In genomic region chr16:81601008-81601428, GRCh38 we compare ENCODE assay signal across 10 cellular contexts.
A peak's percentile ranks its signal among the peaks of the same experiment; 100 is the strongest.
DNase-seq lines count a peak whose midpoint lies in the region; FAIRE-seq and TF ChIP-seq lines count a peak whose summit lies in the region.
"Had no signal": no experiment of that assay in that cellular context is flagged by ENCODE, and none has a peak within 500 bp of the region (broad histone marks: within the 10 kb centered on the region; RNA-seq: fewer than 3 reads in every experiment).

No MANE protein-coding gene starts in this region.

- TF ChIP-seq CTCF in astrocyte (IDR thresholded peaks at IDR 0.05; ENCODE audit: insufficient read depth, low read depth, low read length): no peak
- TF ChIP-seq CTCF in keratinocyte (optimal IDR thresholded peaks at IDR 0.05 in 1 of 3, IDR thresholded peaks at IDR 0.05 in 1 of 3, conservative IDR thresholded peaks at IDR 0.05 in 1 of 3; ENCODE audit: extremely low read depth in 1 of 3, insufficient read depth in 2 of 3, low read length in 3 of 3): no peak
- TF ChIP-seq CTCF in tibial artery (IDR thresholded peaks at IDR 0.05): no peak

- H3K36me3 ChIP-seq in astrocyte (ENCODE audit: insufficient read depth, low read length) (no peaks in the 10 kb centered on the region), keratinocyte (ENCODE audit: control insufficient read depth in 2 of 2, extremely low read depth in 1 of 2, insufficient read depth in 2 of 2, low read length in 2 of 2) (peaks cover 0 to 3% of the 10 kb centered on the region in 2 experiments), tibial artery (no peaks in the 10 kb centered on the region)

- H4K20me1 ChIP-seq in astrocyte (ENCODE audit: insufficient read depth, low read length): peaks cover 68% of the 10 kb centered on the region
- H4K20me1 ChIP-seq in keratinocyte (ENCODE audit: control insufficient read depth, extremely low read depth, insufficient read depth, low read length): peaks cover 9% of the 10 kb centered on the region

- FAIRE-seq in astrocyte (lab: Jason Lieb, UNC) (no peak), keratinocyte (lab: Jason Lieb, UNC) (peak; percentile 94)
- FAIRE-seq: A204.1 had no signal

- H3K9ac ChIP-seq in astrocyte (ENCODE audit: low read length) (peak overlapping the region; percentile 38), keratinocyte (ENCODE audit: control insufficient read depth, extremely low read depth, insufficient read depth, low read length) (peak overlapping the region; percentile 87)

- H3K27ac ChIP-seq in astrocyte (ENCODE audit: low read depth, low read length) (peak overlapping the region; percentile 41), keratinocyte (ENCODE audit: control insufficient read depth, insufficient read depth, low read length) (peak overlapping the region; percentile 98), tibial artery (peak overlapping the region; percentile 33 to 57)

- H3K9me3 Mint-ChIP-seq in astrocyte (ENCODE audit: unreplicated experiment): no peaks in the 10 kb centered on the region

- H3K9me1 ChIP-seq in keratinocyte (ENCODE audit: control insufficient read depth, extremely low read depth, insufficient read depth, low read length): peaks cover 12% of the 10 kb centered on the region

- no peaks in the 10 kb centered on the region for H3K27me3 Mint-ChIP-seq in astrocyte (ENCODE audit: low read depth, unreplicated experiment)

- H3K9me3 ChIP-seq in astrocyte (ENCODE audit: insufficient read depth, low read depth, low read length) (no peaks in the 10 kb centered on the region), keratinocyte (ENCODE audit: control insufficient read depth, low read depth, low read length) (no peaks in the 10 kb centered on the region), tibial artery (no peaks in the 10 kb centered on the region)

- dilution Hi-C loops in keratinocyte (cut with MboI; ENCODE audit: extremely low pct_ligation_motif_present, low sequenced_read_pairs): no loop called here

- no peak overlapping the region for H3K4me3 Mint-ChIP-seq in astrocyte (ENCODE audit: unreplicated experiment)

- H2AFZ ChIP-seq in astrocyte (ENCODE audit: low read depth, low read length) (no peak overlapping the region), keratinocyte (ENCODE audit: control insufficient read depth, low read length) (no peak overlapping the region)

- DNase-seq in NCI-H2227 (lab: John Stamatoyannopoulos, UW; ENCODE audit: unreplicated experiment) (peak; percentile 22), NCI-H2227 treated with DMSO at 0.1 percent for 48 hours (lab: John Stamatoyannopoulos, UW) (no peak), astrocyte (ENCODE audit: low read depth) (peak; percentile 67), keratinocyte (ENCODE audit: low read depth, low spot score) (peak; percentile 70), tibial artery (peak; percentile 35 to 77), NCI-H82 treated with DMSO at 0.1 percent for 48 hours (lab: John Stamatoyannopoulos, UW; ENCODE audit: unreplicated experiment) (no peak), HUDEP-2 (lab: John Stamatoyannopoulos, UW; ENCODE audit: unreplicated experiment in 76 of 76) (no peak), NCI-H2196 (lab: John Stamatoyannopoulos, UW; ENCODE audit: unreplicated experiment) (no peak)
- DNase-seq: activated CD4-positive, alpha-beta T cell treated with anti-CD3 and anti-CD28 coated beads, Interleukin-2, amount 50 U/mL, for 1 hour had no signal

- intact Hi-C loops in tibial artery (cut with DNase I; ENCODE audit: low total_unique reads): loop anchor here (10.0 kb wide), 1 partner anchor 156 kb away; the partner anchor contains the start of gene CMIP

- H3K79me2 ChIP-seq in astrocyte (ENCODE audit: insufficient read depth, low read length): peaks cover 63% of the 10 kb centered on the region
- H3K79me2 ChIP-seq in keratinocyte (ENCODE audit: control insufficient read depth, insufficient read depth, low read length): peaks cover 68% of the 10 kb centered on the region

- H3K4me2 ChIP-seq in astrocyte (ENCODE audit: low read length) (peak overlapping the region; percentile 53), keratinocyte (ENCODE audit: control insufficient read depth, extremely low read depth, insufficient read depth, low read depth, low read length) (peak overlapping the region; percentile 77)

- H3K4me3 ChIP-seq in astrocyte (ENCODE audit: insufficient read depth, low read depth, low read length) (no peak overlapping the region), keratinocyte (ENCODE audit: control insufficient read depth in 2 of 3, extremely low read depth in 1 of 3, insufficient read depth in 2 of 3, low read depth in 1 of 3, low read length in 3 of 3) (peak overlapping the region in 2 of 3 experiments; percentile 35 to 47), tibial artery (no peak overlapping the region)

- H3K4me1 ChIP-seq in astrocyte (ENCODE audit: insufficient read depth, low read length) (peaks cover 36% of the 10 kb centered on the region), keratinocyte (ENCODE audit: control insufficient read depth, extremely low read depth, insufficient read depth, low read length) (peaks cover 61% of the 10 kb centered on the region), tibial artery (peaks cover 0 to 30% (median 26%) of the 10 kb centered on the region in 4 donors)

- H3K4me1 Mint-ChIP-seq in astrocyte (ENCODE audit: low read depth, unreplicated experiment): peaks cover 54% of the 10 kb centered on the region

- H3K27me3 ChIP-seq in astrocyte (ENCODE audit: insufficient read depth, low read length) (no peaks in the 10 kb centered on the region), keratinocyte (ENCODE audit: control insufficient read depth, extremely low read depth, insufficient read depth, low read length) (no peaks in the 10 kb centered on the region), tibial artery (peaks cover 0 to 3% of the 10 kb centered on the region in 2 donors)

- peaks cover 4% of the 10 kb centered on the region for H3K36me3 Mint-ChIP-seq in astrocyte (ENCODE audit: low read depth, unreplicated experiment)

- peak overlapping the region; percentile 97 for H3K27ac Mint-ChIP-seq in astrocyte (ENCODE audit: unreplicated experiment)

Comparison
In these comparisons a context has a peak if more than half of its experiments do, and no peak if none do; other contexts are left out.
1. DNase-seq: peak in NCI-H2227 (single experiment), astrocyte (single experiment), keratinocyte (single experiment) and tibial artery (2 of 2); none in NCI-H2227 treated with DMSO at 0.1 percent for 48 hours (single experiment), NCI-H82 treated with DMSO at 0.1 percent for 48 hours (single experiment), HUDEP-2 (0 of 76) and NCI-H2196 (single experiment).
2. H3K27ac ChIP-seq: peak in every context shown above with its lines; median percentile 98 in keratinocyte; 45 in tibial artery; 41 in astrocyte.
3. H3K4me3 ChIP-seq: peak in keratinocyte (2 of 3); none in astrocyte (single experiment) and tibial artery (0 of 2).